Comparison of ENCODE assay signal across 1 cellular context in the genomic region with DNA sequence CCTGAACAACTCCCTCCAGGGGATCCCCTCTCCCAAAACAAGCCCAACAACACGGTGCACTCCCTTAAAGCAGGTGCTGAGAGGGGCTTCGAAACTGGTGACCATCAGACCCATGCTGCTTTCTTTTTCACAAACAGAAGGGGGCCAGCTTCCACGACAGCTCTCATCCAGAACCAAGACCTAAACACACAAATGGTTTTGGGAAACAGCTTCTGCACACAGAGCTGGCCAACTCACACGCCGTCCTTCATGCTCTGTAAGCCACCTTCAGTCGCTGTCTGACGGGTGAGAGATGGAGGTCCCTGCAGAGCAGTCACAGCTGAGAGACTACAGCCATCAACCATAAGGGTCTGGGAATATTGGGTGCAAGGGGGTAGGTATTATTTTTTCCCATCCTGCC.
TF ChIP-seq lines count a peak whose summit lies in the region.

No MANE protein-coding gene starts in this region.

TF ChIP-seq in HCT116, 20 proteins besides CTCF, POLR2A, EP300 and RAD21 (continued from another document):
- TF ChIP-seq, protein P1, sequence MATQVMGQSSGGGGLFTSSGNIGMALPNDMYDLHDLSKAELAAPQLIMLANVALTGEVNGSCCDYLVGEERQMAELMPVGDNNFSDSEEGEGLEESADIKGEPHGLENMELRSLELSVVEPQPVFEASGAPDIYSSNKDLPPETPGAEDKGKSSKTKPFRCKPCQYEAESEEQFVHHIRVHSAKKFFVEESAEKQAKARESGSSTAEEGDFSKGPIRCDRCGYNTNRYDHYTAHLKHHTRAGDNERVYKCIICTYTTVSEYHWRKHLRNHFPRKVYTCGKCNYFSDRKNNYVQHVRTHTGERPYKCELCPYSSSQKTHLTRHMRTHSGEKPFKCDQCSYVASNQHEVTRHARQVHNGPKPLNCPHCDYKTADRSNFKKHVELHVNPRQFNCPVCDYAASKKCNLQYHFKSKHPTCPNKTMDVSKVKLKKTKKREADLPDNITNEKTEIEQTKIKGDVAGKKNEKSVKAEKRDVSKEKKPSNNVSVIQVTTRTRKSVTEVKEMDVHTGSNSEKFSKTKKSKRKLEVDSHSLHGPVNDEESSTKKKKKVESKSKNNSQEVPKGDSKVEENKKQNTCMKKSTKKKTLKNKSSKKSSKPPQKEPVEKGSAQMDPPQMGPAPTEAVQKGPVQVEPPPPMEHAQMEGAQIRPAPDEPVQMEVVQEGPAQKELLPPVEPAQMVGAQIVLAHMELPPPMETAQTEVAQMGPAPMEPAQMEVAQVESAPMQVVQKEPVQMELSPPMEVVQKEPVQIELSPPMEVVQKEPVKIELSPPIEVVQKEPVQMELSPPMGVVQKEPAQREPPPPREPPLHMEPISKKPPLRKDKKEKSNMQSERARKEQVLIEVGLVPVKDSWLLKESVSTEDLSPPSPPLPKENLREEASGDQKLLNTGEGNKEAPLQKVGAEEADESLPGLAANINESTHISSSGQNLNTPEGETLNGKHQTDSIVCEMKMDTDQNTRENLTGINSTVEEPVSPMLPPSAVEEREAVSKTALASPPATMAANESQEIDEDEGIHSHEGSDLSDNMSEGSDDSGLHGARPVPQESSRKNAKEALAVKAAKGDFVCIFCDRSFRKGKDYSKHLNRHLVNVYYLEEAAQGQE (IDR thresholded peaks at IDR 0.05; ENCODE audit: low read depth), result no peak
- TF ChIP-seq EGR1 (IDR thresholded peaks at IDR 0.05; ENCODE audit: low read depth) (no peak), SIN3A (IDR thresholded peaks at IDR 0.05; ENCODE audit: low read depth) (no peak), ZFX (IDR thresholded peaks at IDR 0.05) (no peak), YY1 (IDR thresholded peaks at IDR 0.05; ENCODE audit: extremely low read depth, insufficient replicate concordance, low read depth, low read length) (no peak)
- TF ChIP-seq, protein P2, sequence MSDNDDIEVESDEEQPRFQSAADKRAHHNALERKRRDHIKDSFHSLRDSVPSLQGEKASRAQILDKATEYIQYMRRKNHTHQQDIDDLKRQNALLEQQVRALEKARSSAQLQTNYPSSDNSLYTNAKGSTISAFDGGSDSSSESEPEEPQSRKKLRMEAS (IDR thresholded peaks at IDR 0.05), result no peak
